21 cellular contexts compared by ENCODE assay signal in the genomic region with DNA sequence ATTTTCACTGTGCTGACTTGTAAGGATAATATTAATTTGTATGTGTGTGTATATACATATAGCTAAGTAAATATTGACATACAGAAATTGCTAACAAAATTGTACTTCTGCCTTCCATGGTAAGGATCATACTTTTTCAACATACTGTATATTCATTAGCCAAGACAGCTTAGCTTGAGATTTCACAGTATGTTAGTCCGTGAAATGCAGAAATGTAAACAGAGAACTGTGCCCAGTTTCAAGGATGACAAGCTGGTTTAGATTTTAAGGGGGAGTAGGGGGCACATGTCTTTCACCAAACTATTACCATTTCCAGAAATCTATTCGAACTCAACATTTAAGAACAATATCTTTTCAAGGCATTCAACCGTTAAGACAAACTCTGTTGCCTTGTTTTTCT.
DNase-seq lines count a peak whose midpoint lies in the region; ATAC-seq and TF ChIP-seq lines count a peak whose summit lies in the region.
"Had no signal": no experiment of that assay in that cellular context is flagged by ENCODE, and none has a peak within 500 bp of the region (broad histone marks: within the 10 kb centered on the region; RNA-seq: fewer than 3 reads in every experiment).

No MANE protein-coding gene starts in this region.

- H3K4me2 ChIP-seq in KMS-11 = peak overlapping the region; percentile 7; the same call in 1 of the 2 replicates

- peaks cover 24% of the 10 kb centered on the region for H3K4me1 ChIP-seq in KMS-11 (ENCODE audit: low read depth, poor library complexity, severe bottlenecking)
- no peaks in the 10 kb centered on the region for H3K4me1 ChIP-seq in adipocyte (ENCODE audit: control insufficient read depth, insufficient read depth, low read length)
- peaks cover 29 to 36% of the 10 kb centered on the region in 2 donors for H3K4me1 ChIP-seq in thyroid gland

- no peaks in the 10 kb centered on the region for H4K20me1 ChIP-seq in KMS-11 (ENCODE audit: insufficient read depth)
- H4K20me1 ChIP-seq: BLaER1 had no signal

- no peak overlapping the region for H3K27ac Mint-ChIP-seq in activated CD8-positive, alpha-beta memory T cell treated with anti-CD3 and anti-CD28 coated beads, Interleukin-2, amount 10 ng/mL, durations not matched to agents 7 days and 5 days
- no peak overlapping the region for H3K27ac Mint-ChIP-seq in natural killer cell treated with Interleukin-12 subunit alpha and Interleukin-12 subunit beta and Interleukin-15 and Interleukin-18, amount 100 ng/mL, for 72 hours
- H3K27ac Mint-ChIP-seq: CD14-positive monocyte; CD4-positive, alpha-beta memory T cell; CD4-positive, CD25-positive, alpha-beta regulatory T cell; CD8-positive, alpha-beta memory T cell had no signal

- H3K27me3 Mint-ChIP-seq in activated CD8-positive, alpha-beta memory T cell treated with anti-CD3 and anti-CD28 coated beads, Interleukin-2, amount 10 ng/mL, durations not matched to agents 7 days and 5 days = no peaks in the 10 kb centered on the region
- peaks cover 0 to 5% of the 10 kb centered on the region in 2 donors for H3K27me3 Mint-ChIP-seq in natural killer cell treated with Interleukin-12 subunit alpha and Interleukin-12 subunit beta and Interleukin-15 and Interleukin-18, amount 100 ng/mL, for 72 hours
- H3K27me3 Mint-ChIP-seq: CD4-positive, alpha-beta memory T cell; CD4-positive, CD25-positive, alpha-beta regulatory T cell; CD8-positive, alpha-beta memory T cell had no signal

- H3K36me3 ChIP-seq in KMS-11 (ENCODE audit: insufficient read depth) = no peaks in the 10 kb centered on the region
- H3K36me3 ChIP-seq in adipocyte (ENCODE audit: control insufficient read depth, insufficient read depth, low read length, severe bottlenecking) = no peaks in the 10 kb centered on the region
- H3K36me3 ChIP-seq in thyroid gland = no peaks in the 10 kb centered on the region
- H3K36me3 ChIP-seq: BE2C, BLaER1 had no signal

- H3K4me3 Mint-ChIP-seq in activated CD8-positive, alpha-beta memory T cell treated with anti-CD3 and anti-CD28 coated beads, Interleukin-2, amount 10 ng/mL, durations not matched to agents 7 days and 5 days = no peak overlapping the region
- no peak overlapping the region for H3K4me3 Mint-ChIP-seq in natural killer cell treated with Interleukin-12 subunit alpha and Interleukin-12 subunit beta and Interleukin-15 and Interleukin-18, amount 100 ng/mL, for 72 hours
- H3K4me3 Mint-ChIP-seq: CD14-positive monocyte; CD4-positive, alpha-beta memory T cell; CD4-positive, CD25-positive, alpha-beta regulatory T cell; CD8-positive, alpha-beta memory T cell had no signal

- H3K27me3 ChIP-seq in KMS-11 (ENCODE audit: insufficient read depth, low read depth) (no peaks in the 10 kb centered on the region), adipocyte (replicated peaks; ENCODE audit: control insufficient read depth, insufficient read depth, low read length) (no peaks in the 10 kb centered on the region), thyroid gland (no peaks in the 10 kb centered on the region)
- H3K27me3 ChIP-seq: BE2C, BLaER1 had no signal

- H3K27ac ChIP-seq in KMS-11 (no peak overlapping the region), thyroid gland (peak overlapping the region; percentile 41 to 79 (median 68))
- H3K27ac ChIP-seq: BLaER1 had no signal

- no peaks in the 10 kb centered on the region for H3K9me3 Mint-ChIP-seq in activated CD8-positive, alpha-beta memory T cell treated with anti-CD3 and anti-CD28 coated beads, Interleukin-2, amount 10 ng/mL, durations not matched to agents 7 days and 5 days (ENCODE audit: low read depth)
- H3K9me3 Mint-ChIP-seq in natural killer cell treated with Interleukin-12 subunit alpha and Interleukin-12 subunit beta and Interleukin-15 and Interleukin-18, amount 100 ng/mL, for 72 hours = no peaks in the 10 kb centered on the region

- peak; percentile 46 for DNase-seq in adipocyte (ENCODE audit: low read depth)
- peak; percentile 24 for DNase-seq in left kidney (ENCODE audit: low read depth, low spot score)
- no peak for DNase-seq in thyroid gland
- no peak for DNase-seq in activated CD8-positive, alpha-beta memory T cell treated with anti-CD3 and anti-CD28 coated beads, Interleukin-2, amount 10 ng/mL, durations not matched to agents 7 days and 5 days
- no peak for DNase-seq in natural killer cell treated with Interleukin-12 subunit alpha and Interleukin-12 subunit beta and Interleukin-15 and Interleukin-18, amount 100 ng/mL, for 72 hours (ENCODE audit: low spot score)
- DNase-seq in activated CD4-positive, alpha-beta T cell treated with anti-CD3 and anti-CD28 coated beads for 4 hours = no peak
- DNase-seq: 8988T; ACHN; BE2C; C1 segment of cervical spinal cord; Calu3; CD4-positive, alpha-beta memory T cell; CD4-positive, CD25-positive, alpha-beta regulatory T cell; CD8-positive, alpha-beta memory T cell; COR-L47; DMS79 treated with DMSO at 0.1 percent for 48 hours; GF-D8 had no signal

- no peaks in the 10 kb centered on the region for H3K36me3 Mint-ChIP-seq in activated CD8-positive, alpha-beta memory T cell treated with anti-CD3 and anti-CD28 coated beads, Interleukin-2, amount 10 ng/mL, durations not matched to agents 7 days and 5 days
- H3K36me3 Mint-ChIP-seq in natural killer cell treated with Interleukin-12 subunit alpha and Interleukin-12 subunit beta and Interleukin-15 and Interleukin-18, amount 100 ng/mL, for 72 hours = no peaks in the 10 kb centered on the region
- H3K36me3 Mint-ChIP-seq: CD14-positive monocyte; CD4-positive, alpha-beta memory T cell; CD4-positive, CD25-positive, alpha-beta regulatory T cell; CD8-positive, alpha-beta memory T cell had no signal

- no peaks in the 10 kb centered on the region for H3K79me2 ChIP-seq in KMS-11 (ENCODE audit: insufficient read depth, low read depth)

- intact Hi-C loops in thyroid gland (cut with DNase I) = no loop called here

- no peak for TF ChIP-seq POLR2A in thyroid gland (IDR thresholded peaks at IDR 0.05)

- TF ChIP-seq CTCF in KMS-11 (conservative IDR thresholded peaks at IDR 0.05; ENCODE audit: low read depth, low read length) (no peak), thyroid gland (IDR thresholded peaks at IDR 0.05) (no peak)

- H2AFZ ChIP-seq in KMS-11 (ENCODE audit: low read depth) = no peak overlapping the region

- H3K9ac ChIP-seq in KMS-11 = no peak overlapping the region
- H3K9ac ChIP-seq in adipocyte (ENCODE audit: low read length) = no peak overlapping the region
- H3K9ac ChIP-seq: BLaER1 had no signal

- ATAC-seq in GM18867 (IDR thresholded peaks at IDR 0.05; ENCODE audit: unreplicated experiment) = no peak
- no peak for ATAC-seq in activated CD8-positive, alpha-beta memory T cell treated with anti-CD3 and anti-CD28 coated beads, Interleukin-2, amount 10 ng/mL, durations not matched to agents 7 days and 5 days
- no peak for ATAC-seq in natural killer cell treated with Interleukin-12 subunit alpha and Interleukin-12 subunit beta and Interleukin-15 and Interleukin-18, amount 100 ng/mL, for 72 hours

- WGBS in thyroid gland, 2 donors = 19 to 26% methylated on average over 3 of the region's 3 CpGs

- H3K4me1 Mint-ChIP-seq in activated CD8-positive, alpha-beta memory T cell treated with anti-CD3 and anti-CD28 coated beads, Interleukin-2, amount 10 ng/mL, durations not matched to agents 7 days and 5 days = no peaks in the 10 kb centered on the region
- peaks cover 0 to 10% of the 10 kb centered on the region in 2 donors for H3K4me1 Mint-ChIP-seq in natural killer cell treated with Interleukin-12 subunit alpha and Interleukin-12 subunit beta and Interleukin-15 and Interleukin-18, amount 100 ng/mL, for 72 hours (ENCODE audit: low read depth in 2 of 2)
- H3K4me1 Mint-ChIP-seq: CD4-positive, alpha-beta memory T cell; CD4-positive, CD25-positive, alpha-beta regulatory T cell; CD8-positive, alpha-beta memory T cell had no signal

- CTCF ChIA-PET in activated CD8-positive, alpha-beta memory T cell treated with anti-CD3 and anti-CD28 coated beads, Interleukin-2, amount 10 ng/mL, durations not matched to agents 7 days and 5 days (lab: Charles Lee) = no interaction called here

- no peak overlapping the region for H3K4me3 ChIP-seq in KMS-11 (IDR thresholded peaks at IDR 0.05; ENCODE audit: insufficient read depth, low read depth, low read length)
- no peak overlapping the region for H3K4me3 ChIP-seq in adipocyte (ENCODE audit: low read length)
- H3K4me3 ChIP-seq in thyroid gland (replicated peaks in 1 of 3) = no peak overlapping the region
- H3K4me3 ChIP-seq: BLaER1 had no signal

- no peaks in the 10 kb centered on the region for H3K9me3 ChIP-seq in adipocyte (ENCODE audit: control insufficient read depth, low read length)
- no peaks in the 10 kb centered on the region for H3K9me3 ChIP-seq in thyroid gland
- H3K9me3 ChIP-seq: BE2C, BLaER1 had no signal

Comparison
In these comparisons a context has a peak if more than half of its experiments do, and no peak if none do; other contexts are left out.
1. DNase-seq: peak in adipocyte (single experiment) and left kidney (single experiment); none in thyroid gland (0 of 2), activated CD8-positive, alpha-beta memory T cell treated with anti-CD3 and anti-CD28 coated beads, Interleukin-2, amount 10 ng/mL, durations not matched to agents 7 days and 5 days (single experiment), natural killer cell treated with Interleukin-12 subunit alpha and Interleukin-12 subunit beta and Interleukin-15 and Interleukin-18, amount 100 ng/mL, for 72 hours (single experiment) and activated CD4-positive, alpha-beta T cell treated with anti-CD3 and anti-CD28 coated beads for 4 hours (0 of 2).